19 cellular contexts compared by ENCODE assay signal in genomic region chr4:65508169-65508568, GRCh38.
DNase-seq lines count a peak whose midpoint lies in the region; ATAC-seq lines count a peak whose summit lies in the region.
"Had no signal": no experiment of that assay in that cellular context is flagged by ENCODE, and none has a peak within 500 bp of the region (broad histone marks: within the 10 kb centered on the region; RNA-seq: fewer than 3 reads in every experiment).

No MANE protein-coding gene starts in this region.

- peaks cover 28% of the 10 kb centered on the region for H3K4me1 ChIP-seq in SJCRH30
- H3K4me1 ChIP-seq: adrenal gland, lower lobe of right lung, spleen had no signal

- no peaks in the 10 kb centered on the region for H3K27me3 ChIP-seq in SJCRH30
- H3K27me3 ChIP-seq: adrenal gland, spleen had no signal

- H3K36me3 ChIP-seq in SJCRH30 = no peaks in the 10 kb centered on the region
- H3K36me3 ChIP-seq: adrenal gland, lower lobe of right lung, spleen had no signal

- H3K9me3 ChIP-seq in SJCRH30 (replicated peaks) = peaks cover 4% of the 10 kb centered on the region; the same call in 1 of the 2 replicates
- H3K9me3 ChIP-seq: adrenal gland, lower lobe of right lung had no signal

- peak; percentile 51 for DNase-seq in Daoy (ENCODE audit: low read depth)
- peak; percentile 49 for DNase-seq in LoVo (ENCODE audit: low spot score)
- DNase-seq in dedifferentiated amniotic fluid mesenchymal stem cell (ENCODE audit: extremely low spot score) = peak; percentile 25
- DNase-seq in myocyte (ENCODE audit: low read depth) = peak; percentile 30
- no peak for DNase-seq in SJCRH30
- no peak for DNase-seq in caudate nucleus (lab: John Stamatoyannopoulos, UW)
- DNase-seq: activated CD4-positive, CD25-positive, alpha-beta regulatory T cell treated with anti-CD3 and anti-CD28 coated beads, Interleukin-2, amount 50 U/mL, for 72 hours; activated T-cell treated with anti-CD3 and anti-CD28 coated beads for 4 hours; adrenal gland; CD4-positive, alpha-beta memory T cell; effector memory CD4-positive, alpha-beta T cell; hypothalamus; lower lobe of right lung; NCI-H2081 treated with DMSO at 0.1 percent for 48 hours; spleen; substantia nigra; T-helper 1 cell had no signal

- H3K27ac ChIP-seq in SJCRH30 = no peak overlapping the region
- H3K27ac ChIP-seq in caudate nucleus (ENCODE audit: low read depth, low read length) = no peak overlapping the region
- H3K27ac ChIP-seq: adrenal gland, lower lobe of right lung, spleen had no signal

- no peak overlapping the region for H3K4me3 ChIP-seq in SJCRH30
- H3K4me3 ChIP-seq: adrenal gland, lower lobe of right lung, spleen had no signal

- no peak for ATAC-seq in HG03159 (IDR thresholded peaks at IDR 0.05; ENCODE audit: unreplicated experiment)
- ATAC-seq in GM21717 (IDR thresholded peaks at IDR 0.05; ENCODE audit: unreplicated experiment) = no peak
- ATAC-seq: lower lobe of right lung had no signal

Comparison
In these comparisons a context has a peak if more than half of its experiments do, and no peak if none do; other contexts are left out.
1. DNase-seq: peak in Daoy (single experiment), LoVo (single experiment), dedifferentiated amniotic fluid mesenchymal stem cell (single experiment) and myocyte (single experiment); none in SJCRH30 (0 of 2) and caudate nucleus (0 of 61).